In genomic region chr13:100636441-100636840, GRCh38 we compare ENCODE assay signal across 1 cellular context.
TF ChIP-seq lines count a peak whose summit lies in the region.

No MANE protein-coding gene starts in this region.

TF ChIP-seq in WTC11, 78 proteins besides CTCF, POLR2A, EP300 and RAD21 (continued from another document):
- TF ChIP-seq AFF4 (CRISPR knock-in tag; IDR thresholded peaks at IDR 0.05; ENCODE audit: borderline replicate concordance) = no peak
- TF ChIP-seq ZNF263 (CRISPR knock-in tag; IDR thresholded peaks at IDR 0.05; ENCODE audit: low read depth) = no peak
- TF ChIP-seq MAX (CRISPR knock-in tag; IDR thresholded peaks at IDR 0.05) = no peak
- no peak for TF ChIP-seq ERG (CRISPR knock-in tag; IDR thresholded peaks at IDR 0.05)
- no peak for TF ChIP-seq MXD4 (CRISPR knock-in tag; IDR thresholded peaks at IDR 0.05; ENCODE audit: borderline replicate concordance)
